ENCODE assay signal across 1 cellular context in the genomic region with DNA sequence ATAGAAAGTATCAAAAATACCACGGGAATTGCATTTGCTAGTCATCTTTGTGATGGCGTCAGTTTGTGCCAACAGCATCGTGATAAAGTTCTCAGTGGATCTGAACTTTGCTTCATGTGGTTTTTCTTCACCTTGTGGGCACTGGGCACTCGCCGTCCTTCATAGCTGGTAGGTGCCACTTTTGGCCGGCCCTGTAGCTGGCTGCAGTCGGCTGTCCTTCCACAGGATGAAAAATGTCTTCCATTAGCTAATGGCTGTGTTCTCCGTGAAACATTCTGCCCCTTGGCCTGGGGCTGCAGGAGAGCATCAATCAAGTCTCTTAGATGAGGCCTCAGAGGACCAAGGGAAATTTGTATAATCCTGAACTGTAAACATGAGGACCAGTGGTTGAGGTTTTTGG.
TF ChIP-seq lines count a peak whose summit lies in the region.

No MANE protein-coding gene starts in this region.

TF ChIP-seq in IMR-90, 13 proteins besides CTCF, POLR2A, EP300 and RAD21 (continued from another document):
- TF ChIP-seq, protein P1, sequence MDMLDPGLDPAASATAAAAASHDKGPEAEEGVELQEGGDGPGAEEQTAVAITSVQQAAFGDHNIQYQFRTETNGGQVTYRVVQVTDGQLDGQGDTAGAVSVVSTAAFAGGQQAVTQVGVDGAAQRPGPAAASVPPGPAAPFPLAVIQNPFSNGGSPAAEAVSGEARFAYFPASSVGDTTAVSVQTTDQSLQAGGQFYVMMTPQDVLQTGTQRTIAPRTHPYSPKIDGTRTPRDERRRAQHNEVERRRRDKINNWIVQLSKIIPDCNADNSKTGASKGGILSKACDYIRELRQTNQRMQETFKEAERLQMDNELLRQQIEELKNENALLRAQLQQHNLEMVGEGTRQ (IDR thresholded peaks at IDR 0.05; ENCODE audit: low read depth, low read length), result no peak
- TF ChIP-seq MXI1 (IDR thresholded peaks at IDR 0.05; ENCODE audit: borderline replicate concordance, low read depth, low read length), result no peak
- no peak for TF ChIP-seq BHLHE40 (IDR thresholded peaks at IDR 0.05; ENCODE audit: low read depth, low read length)
- TF ChIP-seq CEBPB (IDR thresholded peaks at IDR 0.05; ENCODE audit: low read depth, low read length), result no peak
- TF ChIP-seq FOS (IDR thresholded peaks at IDR 0.05; ENCODE audit: low read depth, low read length), result no peak
- TF ChIP-seq RCOR1 (IDR thresholded peaks at IDR 0.05; ENCODE audit: insufficient replicate concordance, low read length), result no peak
- no peak for TF ChIP-seq RFX5 (IDR thresholded peaks at IDR 0.05; ENCODE audit: low read depth, low read length)
- TF ChIP-seq CHD1 (IDR thresholded peaks at IDR 0.05; ENCODE audit: low read depth, low read length), result no peak
- TF ChIP-seq NFE2L2 (IDR thresholded peaks at IDR 0.05; ENCODE audit: low read depth, low read length), result no peak
TF ChIP-seq in IMR-90: peak in this region for 0.
